In the genomic region with DNA sequence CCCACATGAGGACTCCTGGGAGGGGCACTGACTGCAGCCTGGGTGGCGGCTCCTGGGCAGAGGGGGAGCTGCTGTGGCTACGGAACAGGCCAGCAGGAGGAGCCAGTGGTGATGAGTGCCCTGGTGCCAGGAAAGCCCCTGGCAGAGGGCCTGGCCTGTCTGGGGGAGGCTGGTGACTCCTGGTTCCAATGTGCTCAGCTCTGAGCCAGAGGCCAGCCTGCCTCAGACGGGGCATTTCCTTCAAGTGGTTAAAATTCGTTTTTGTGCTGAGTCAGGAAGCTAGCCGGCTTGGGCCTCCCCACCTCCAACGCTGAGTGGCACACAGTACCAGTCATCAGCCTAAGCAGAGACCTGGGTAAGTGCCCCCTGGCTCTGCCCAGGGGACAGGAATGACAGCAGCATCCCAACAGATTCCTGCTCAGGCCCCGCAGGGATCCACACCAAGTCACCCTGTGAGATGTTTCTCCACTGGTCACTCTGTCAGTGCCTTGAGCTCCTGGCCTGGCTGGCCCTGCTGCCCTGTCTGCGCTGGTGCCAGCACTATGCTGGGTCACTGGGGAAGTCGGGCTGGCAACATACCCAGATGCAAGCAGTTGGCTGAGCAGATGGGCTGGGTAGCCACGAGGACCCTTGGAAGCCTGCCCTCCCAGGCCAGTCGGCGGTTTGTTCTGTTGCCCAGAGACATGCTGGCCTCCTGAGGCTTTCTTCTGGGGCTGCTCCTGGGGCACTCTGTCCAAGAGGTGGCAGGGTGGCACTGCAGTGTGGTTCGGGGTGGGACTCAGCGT, we compare ENCODE assay signal across 8 cellular contexts. TPM values are rescaled to one million over a fixed set of nuclear protein-coding genes. Genes with fewer than 3 reads are reported as not detected.
A peak's percentile ranks its signal among the peaks of the same experiment; 100 is the strongest.
DNase-seq lines count a peak whose midpoint lies in the region; ATAC-seq and TF ChIP-seq lines count a peak whose summit lies in the region.

No MANE protein-coding gene starts in this region.

- DNase-seq in 8988T (peak; percentile 91), NCI-H2196 (lab: John Stamatoyannopoulos, UW; ENCODE audit: unreplicated experiment) (peak; percentile 83), amygdala (lab: John Stamatoyannopoulos, UW) (peak in 55 of 56 donors; percentile 30 to 93 (median 79)), heart left ventricle (peak; percentile 71 to 86 (median 84)), retinal pigment epithelial cell (ENCODE audit: low read depth) (peak; percentile 67), NCI-H146 treated with DMSO at 0.1 percent for 48 hours (lab: John Stamatoyannopoulos, UW; ENCODE audit: unreplicated experiment) (no peak)
- no peak for DNase-seq in NK-92 treated with Interleukin-12 subunit alpha and Interleukin-12 subunit beta, amount 100 ng/mL, for 24 hours (lab: John Stamatoyannopoulos, UW)

- WGBS in heart left ventricle, 4 donors = 22 to 39% (median 31%) methylated on average over 8 to 14 of the region's 14 CpGs

- H3K36me3 ChIP-seq in heart left ventricle = no peaks in the 10 kb centered on the region

- H3K4me3 ChIP-seq in heart left ventricle (no peak overlapping the region), retinal pigment epithelial cell (ENCODE audit: low read length) (no peak overlapping the region)

- H3K27ac ChIP-seq in heart left ventricle = peak overlapping the region in 11 of 12 donors; percentile 42 to 97 (median 82)

- peaks cover 7 to 70% (median 53%) of the 10 kb centered on the region in 12 donors for H3K4me1 ChIP-seq in heart left ventricle

- no peaks in the 10 kb centered on the region for H3K9me3 ChIP-seq in heart left ventricle

- TF ChIP-seq CTCF in GM12874 (IDR thresholded peaks at IDR 0.05; ENCODE audit: insufficient read depth, low read depth, low read length) = peak; percentile 40
- peak; percentile 34 to 71 (median 52) for TF ChIP-seq CTCF in heart left ventricle (IDR thresholded peaks at IDR 0.05)
- TF ChIP-seq CTCF in retinal pigment epithelial cell (conservative IDR thresholded peaks at IDR 0.05; ENCODE audit: low read depth, low read length) = peak; percentile 84

- no peak for TF ChIP-seq POLR2A in heart left ventricle (IDR thresholded peaks at IDR 0.05)

- ATAC-seq in heart left ventricle = peak; percentile 74 to 83 (median 80)

- intact Hi-C loops in heart left ventricle (cut with DNase I) = no loop called here

- no peaks in the 10 kb centered on the region for H3K27me3 ChIP-seq in heart left ventricle

RNA-seq across cellular contexts. Expression of a gene that starts 7.1 kb away (rescaled TPM):
- total RNA-seq in heart left ventricle = 10 to 100 TPM; 11.8 to 43.8 (median 21.4) TPM
- polyA plus RNA-seq in heart left ventricle = 1 to 10 TPM; 5.4 to 8.0 TPM

RNA-seq across cellular contexts. Expression of a gene that starts 43.9 kb away (rescaled TPM):
- total RNA-seq in heart left ventricle = 1 to 10 TPM; 1.3 to 9.1 (median 2.6) TPM
- polyA plus RNA-seq in heart left ventricle = 1 to 10 TPM in 1 of 2 donors, under 1 TPM in 1; 0.42 to 1.3 TPM

Comparison
In these comparisons a context has a peak if more than half of its experiments do, and no peak if none do; other contexts are left out.
1. DNase-seq: peak in 8988T (single experiment), NCI-H2196 (single experiment), amygdala (55 of 56), heart left ventricle (5 of 5) and retinal pigment epithelial cell (single experiment); none in NCI-H146 treated with DMSO at 0.1 percent for 48 hours (single experiment) and NK-92 treated with Interleukin-12 subunit alpha and Interleukin-12 subunit beta, amount 100 ng/mL, for 24 hours (single experiment).
2. Peak in every context shown above with its lines, with median percentiles within 50 percentile points of each other: CTCF ChIP-seq.